ENCODE assay signal across 10 cellular contexts in genomic region chr17:40329981-40330794, GRCh38. TPM values are rescaled to one million over a fixed set of nuclear protein-coding genes. Genes with fewer than 3 reads are reported as not detected.
DNase-seq lines count a peak whose midpoint lies in the region; ATAC-seq and TF ChIP-seq lines count a peak whose summit lies in the region.
"Had no signal": no experiment of that assay in that cellular context is flagged by ENCODE, and none has a peak within 500 bp of the region (broad histone marks: within the 10 kb centered on the region; RNA-seq: fewer than 3 reads in every experiment).

No MANE protein-coding gene starts in this region.

- ATAC-seq in effector memory CD8-positive, alpha-beta T cell (replicated peaks): no peak
- ATAC-seq in activated CD4-positive, CD25-positive, alpha-beta regulatory T cell treated with anti-CD3 and anti-CD28 coated beads, Interleukin-2, amount 50 U/mL, for 24 hours: no peak
- ATAC-seq in HG03354 (IDR thresholded peaks at IDR 0.05; ENCODE audit: poor library complexity, severe bottlenecking, unreplicated experiment): no peak

- intact Hi-C loops in spleen (cut with DNase I; ENCODE audit: low total_unique reads): no loop called here

- H3K36me3 Mint-ChIP-seq in effector memory CD8-positive, alpha-beta T cell (ENCODE audit: insufficient read depth): peaks cover 67% of the 10 kb centered on the region

- H3K27me3 ChIP-seq in spleen (replicated peaks in 1 of 7): no peaks in the 10 kb centered on the region

- no peaks in the 10 kb centered on the region for H3K9me3 ChIP-seq in spleen

- H3K9me3 Mint-ChIP-seq in effector memory CD8-positive, alpha-beta T cell: no peaks in the 10 kb centered on the region

- peak overlapping the region; percentile 27 to 97 (median 85) for H3K27ac ChIP-seq in spleen
- H3K27ac ChIP-seq: 22Rv1 had no signal

- WGBS in spleen, 5 donors: 10 to 20% (median 15%) methylated on average over 7 to 9 of the region's 9 CpGs

- peak overlapping the region; percentile 42 to 63 for H3K4me3 Mint-ChIP-seq in effector memory CD8-positive, alpha-beta T cell

- peak overlapping the region in 6 of 8 donors; percentile 9 to 59 (median 20) for H3K4me3 ChIP-seq in spleen

- no peak for TF ChIP-seq CTCF in spleen (IDR thresholded peaks at IDR 0.05 in 8 of 11, conservative IDR thresholded peaks at IDR 0.05 in 3 of 11)

- no peak for TF ChIP-seq POLR2A in spleen (IDR thresholded peaks at IDR 0.05)

- H3K27me3 Mint-ChIP-seq in effector memory CD8-positive, alpha-beta T cell: no peaks in the 10 kb centered on the region

- H3K27ac Mint-ChIP-seq in effector memory CD8-positive, alpha-beta T cell: peak overlapping the region; percentile 80 to 98

- peak; percentile 82 for DNase-seq in DMS 273 (lab: John Stamatoyannopoulos, UW; ENCODE audit: unreplicated experiment)
- DNase-seq in DMS 273 treated with DMSO at 0.1 percent for 48 hours (lab: John Stamatoyannopoulos, UW): no peak
- peak; percentile 79 for DNase-seq in NOMO-1 treated with dmso at 0.1 percent for 144 hours (lab: John Stamatoyannopoulos, UW; ENCODE audit: unreplicated experiment)
- no peak for DNase-seq in effector memory CD8-positive, alpha-beta T cell
- DNase-seq in spleen: peak; percentile 90
- DNase-seq in stimulated activated CD4-positive, alpha-beta T cell treated with anti-CD3 and anti-CD28 coated beads, Interleukin-12 subunit alpha, Interleukin-12 subunit beta, amount 100 ng/mL, for 4 hours: no peak

- H3K4me1 Mint-ChIP-seq in effector memory CD8-positive, alpha-beta T cell (ENCODE audit: low read depth in 2 of 2): peaks cover 71 to 81% of the 10 kb centered on the region in 2 donors

- peaks cover 92 to 100% (median 100%) of the 10 kb centered on the region in 6 donors for H3K4me1 ChIP-seq in spleen

- peaks cover 0 to 35% (median 15%) of the 10 kb centered on the region in 6 donors for H3K36me3 ChIP-seq in spleen

RNA-seq across cellular contexts. Expression of gene RARA, which starts 21.2 kb away (rescaled TPM):
- total RNA-seq in spleen: 10 to 100 TPM; 56.6 to 95.1 (median 71.2) TPM
- 10 to 100 TPM; 13.3 to 28.3 (median 14.8) TPM for polyA plus RNA-seq in spleen

RNA-seq across cellular contexts. Expression of gene GJD3, which starts 34.3 kb away (rescaled TPM):
- total RNA-seq in spleen: 10 to 100 TPM in 4 of 7 donors, 1 to 10 TPM in 3; 7.3 to 15.0 (median 10.4) TPM
- 1 to 10 TPM in 1 of 3 donors, under 1 TPM in 2; 0.20 to 1.1 (median 0.33) TPM for polyA plus RNA-seq in spleen
- total RNA-seq: LHCN-M2 had no signal

RNA-seq across cellular contexts. Expression of gene CDC6, which starts 42.5 kb away (rescaled TPM):
- 10 to 100 TPM in 2 of 7 donors, 1 to 10 TPM in 5; 4.2 to 11.6 (median 5.7) TPM for total RNA-seq in spleen
- polyA plus RNA-seq in spleen: 1 to 10 TPM; 1.2 to 4.8 (median 4.1) TPM

Comparison
In these comparisons a context has a peak if more than half of its experiments do, and no peak if none do; other contexts are left out.
1. DNase-seq: peak in DMS 273 (single experiment), NOMO-1 treated with dmso at 0.1 percent for 144 hours (single experiment) and spleen (single experiment); none in DMS 273 treated with DMSO at 0.1 percent for 48 hours (single experiment), effector memory CD8-positive, alpha-beta T cell (0 of 3) and stimulated activated CD4-positive, alpha-beta T cell treated with anti-CD3 and anti-CD28 coated beads, Interleukin-12 subunit alpha, Interleukin-12 subunit beta, amount 100 ng/mL, for 4 hours (single experiment).